19 cellular contexts compared by ENCODE assay signal in genomic region chr6:51526049-51526448, GRCh38.
DNase-seq lines count a peak whose midpoint lies in the region; ATAC-seq, FAIRE-seq and TF ChIP-seq lines count a peak whose summit lies in the region.
"Had no signal": no experiment of that assay in that cellular context is flagged by ENCODE, and none has a peak within 500 bp of the region (broad histone marks: within the 10 kb centered on the region; RNA-seq: fewer than 3 reads in every experiment).

No MANE protein-coding gene starts in this region.

- H3K27me3 Mint-ChIP-seq in activated CD8-positive, alpha-beta memory T cell treated with anti-CD3 and anti-CD28 coated beads, Interleukin-2, amount 10 ng/mL, durations not matched to agents 7 days and 5 days: no peaks in the 10 kb centered on the region
- H3K27me3 Mint-ChIP-seq: CD4-positive, alpha-beta memory T cell had no signal

- H4K20me1 ChIP-seq in MM.1S (ENCODE audit: insufficient read depth, low read length): no peaks in the 10 kb centered on the region
- no peaks in the 10 kb centered on the region for H4K20me1 ChIP-seq in keratinocyte (ENCODE audit: control insufficient read depth, extremely low read depth, insufficient read depth, low read length)

- peaks cover 2% of the 10 kb centered on the region for H3K9me3 Mint-ChIP-seq in activated CD8-positive, alpha-beta memory T cell treated with anti-CD3 and anti-CD28 coated beads, Interleukin-2, amount 10 ng/mL, durations not matched to agents 7 days and 5 days (ENCODE audit: low read depth)

- no peak for TF ChIP-seq CTCF in MM.1S (IDR thresholded peaks at IDR 0.05; ENCODE audit: low read length)
- no peak for TF ChIP-seq CTCF in keratinocyte (optimal IDR thresholded peaks at IDR 0.05 in 1 of 3, IDR thresholded peaks at IDR 0.05 in 1 of 3, conservative IDR thresholded peaks at IDR 0.05 in 1 of 3; ENCODE audit: extremely low read depth in 1 of 3, insufficient read depth in 2 of 3, low read length in 3 of 3)

- peak; percentile 24 for DNase-seq in MM.1S
- DNase-seq in keratinocyte (ENCODE audit: low read depth, low spot score): no peak
- no peak for DNase-seq in activated CD8-positive, alpha-beta memory T cell treated with anti-CD3 and anti-CD28 coated beads, Interleukin-2, amount 10 ng/mL, durations not matched to agents 7 days and 5 days
- no peak for DNase-seq in GM19240 (ENCODE audit: insufficient read length, low spot score)
- no peak for DNase-seq in HAP-1 (ENCODE audit: low spot score in 2 of 2)
- DNase-seq: C1 segment of cervical spinal cord; Calu3; CD4-positive, alpha-beta memory T cell; COR-L47; DMS153; EL; GDM1; GOT3; HCEC 1CT had no signal

- dilution Hi-C loops in keratinocyte (cut with MboI; ENCODE audit: extremely low pct_ligation_motif_present, low sequenced_read_pairs): no loop called here

- H3K4me1 Mint-ChIP-seq in activated CD8-positive, alpha-beta memory T cell treated with anti-CD3 and anti-CD28 coated beads, Interleukin-2, amount 10 ng/mL, durations not matched to agents 7 days and 5 days: no peaks in the 10 kb centered on the region
- H3K4me1 Mint-ChIP-seq: CD4-positive, alpha-beta memory T cell had no signal

- H3K27ac ChIP-seq in MM.1S (ENCODE audit: low read length) (no peak overlapping the region), keratinocyte (ENCODE audit: control insufficient read depth, insufficient read depth, low read length) (no peak overlapping the region)

- no peaks in the 10 kb centered on the region for H3K9me2 ChIP-seq in MM.1S (replicated peaks; ENCODE audit: insufficient read depth, low read length)

- no peaks in the 10 kb centered on the region for H3K27me3 ChIP-seq in MM.1S (replicated peaks; ENCODE audit: insufficient read depth, low read length)
- H3K27me3 ChIP-seq in keratinocyte (ENCODE audit: control insufficient read depth, extremely low read depth, insufficient read depth, low read length): no peaks in the 10 kb centered on the region
- no peaks in the 10 kb centered on the region for H3K27me3 ChIP-seq in HAP-1 (ENCODE audit: low read depth)

- FAIRE-seq in keratinocyte (lab: Jason Lieb, UNC): no peak
- FAIRE-seq: GM12891, GM18507, GM19239, H54 had no signal

- no peak overlapping the region for H3K4me2 ChIP-seq in MM.1S (ENCODE audit: low read depth, low read length)
- no peak overlapping the region for H3K4me2 ChIP-seq in keratinocyte (ENCODE audit: control insufficient read depth, extremely low read depth, insufficient read depth, low read depth, low read length)

- H3K36me3 ChIP-seq in MM.1S (replicated peaks; ENCODE audit: insufficient read depth, low read length) (no peaks in the 10 kb centered on the region), keratinocyte (ENCODE audit: control insufficient read depth in 2 of 2, extremely low read depth in 1 of 2, insufficient read depth in 2 of 2, low read length in 2 of 2) (no peaks in the 10 kb centered on the region), HAP-1 (replicated peaks) (no peaks in the 10 kb centered on the region)

- H3K4me1 ChIP-seq in MM.1S (ENCODE audit: low read length) (no peaks in the 10 kb centered on the region), keratinocyte (ENCODE audit: control insufficient read depth, extremely low read depth, insufficient read depth, low read length) (no peaks in the 10 kb centered on the region), HAP-1 (no peaks in the 10 kb centered on the region)

- no peak overlapping the region for H3K27ac Mint-ChIP-seq in activated CD8-positive, alpha-beta memory T cell treated with anti-CD3 and anti-CD28 coated beads, Interleukin-2, amount 10 ng/mL, durations not matched to agents 7 days and 5 days
- H3K27ac Mint-ChIP-seq: CD4-positive, alpha-beta memory T cell had no signal

- in situ Hi-C loops in HAP-1 (cut with MboI; ENCODE audit: low sequenced_read_pairs): no loop called here

- no peak overlapping the region for H2AFZ ChIP-seq in MM.1S (ENCODE audit: low read length)
- H2AFZ ChIP-seq in keratinocyte (ENCODE audit: control insufficient read depth, low read length): peak overlapping the region; percentile 27

- H3K9me3 ChIP-seq in MM.1S (replicated peaks; ENCODE audit: insufficient read depth, low read length) (no peaks in the 10 kb centered on the region), keratinocyte (ENCODE audit: control insufficient read depth, low read depth, low read length) (no peaks in the 10 kb centered on the region), HAP-1 (no peaks in the 10 kb centered on the region)

- H3K79me2 ChIP-seq in MM.1S (ENCODE audit: low read length) (no peaks in the 10 kb centered on the region), keratinocyte (ENCODE audit: control insufficient read depth, insufficient read depth, low read length) (no peaks in the 10 kb centered on the region)

- H3K4me3 Mint-ChIP-seq in activated CD8-positive, alpha-beta memory T cell treated with anti-CD3 and anti-CD28 coated beads, Interleukin-2, amount 10 ng/mL, durations not matched to agents 7 days and 5 days: no peak overlapping the region
- H3K4me3 Mint-ChIP-seq: CD4-positive, alpha-beta memory T cell had no signal

- H3K4me3 ChIP-seq in MM.1S (ENCODE audit: low read length) (no peak overlapping the region), keratinocyte (ENCODE audit: control insufficient read depth in 2 of 3, extremely low read depth in 1 of 3, insufficient read depth in 2 of 3, low read depth in 1 of 3, low read length in 3 of 3) (no peak overlapping the region), HAP-1 (no peak overlapping the region)

- ATAC-seq in GM19397 (IDR thresholded peaks at IDR 0.05; ENCODE audit: unreplicated experiment): peak; percentile 42
- ATAC-seq in activated CD8-positive, alpha-beta memory T cell treated with anti-CD3 and anti-CD28 coated beads, Interleukin-2, amount 10 ng/mL, durations not matched to agents 7 days and 5 days: no peak

- no peaks in the 10 kb centered on the region for H3F3A ChIP-seq in MM.1S (ENCODE audit: insufficient read depth, low read length)

- no peaks in the 10 kb centered on the region for H3K9me1 ChIP-seq in keratinocyte (ENCODE audit: control insufficient read depth, extremely low read depth, insufficient read depth, low read length)

- CTCF ChIA-PET in activated CD8-positive, alpha-beta memory T cell treated with anti-CD3 and anti-CD28 coated beads, Interleukin-2, amount 10 ng/mL, durations not matched to agents 7 days and 5 days (lab: Charles Lee): no interaction called here

- H3K36me3 Mint-ChIP-seq in activated CD8-positive, alpha-beta memory T cell treated with anti-CD3 and anti-CD28 coated beads, Interleukin-2, amount 10 ng/mL, durations not matched to agents 7 days and 5 days: no peaks in the 10 kb centered on the region
- H3K36me3 Mint-ChIP-seq: CD4-positive, alpha-beta memory T cell had no signal

- no peak overlapping the region for H3K9ac ChIP-seq in MM.1S (ENCODE audit: low read length)
- no peak overlapping the region for H3K9ac ChIP-seq in keratinocyte (ENCODE audit: control insufficient read depth, extremely low read depth, insufficient read depth, low read length)
